20 cellular contexts compared by ENCODE assay signal in genomic region chr5:83157120-83157519, GRCh38.
DNase-seq lines count a peak whose midpoint lies in the region; ATAC-seq, FAIRE-seq and TF ChIP-seq lines count a peak whose summit lies in the region.
"Had no signal": no experiment of that assay in that cellular context is flagged by ENCODE, and none has a peak within 500 bp of the region (broad histone marks: within the 10 kb centered on the region; RNA-seq: fewer than 3 reads in every experiment).

No MANE protein-coding gene starts in this region.

- H3K9me3 ChIP-seq in heart right ventricle (no peaks in the 10 kb centered on the region), right atrium auricular region (no peaks in the 10 kb centered on the region), H1 (ENCODE audit: insufficient read depth in 2 of 2, low read depth in 1 of 2, low read length in 1 of 2) (no peaks in the 10 kb centered on the region)

- no peak overlapping the region for H3K9ac ChIP-seq in H1 (replicated peaks in 1 of 4; ENCODE audit: extremely low read depth in 1 of 4, low read depth in 3 of 4, low read length in 3 of 4)
- H3K9ac ChIP-seq: GM23248 had no signal

- H3K79me2 ChIP-seq in H1 (ENCODE audit: control insufficient read depth in 1 of 2, insufficient read depth in 2 of 2, low read length in 2 of 2) = no peaks in the 10 kb centered on the region

- H3K27me3 ChIP-seq in heart right ventricle (no peaks in the 10 kb centered on the region), right atrium auricular region (no peaks in the 10 kb centered on the region), H1 (replicated peaks in 1 of 4; ENCODE audit: control insufficient read depth in 3 of 4, extremely low read depth in 1 of 4, insufficient read depth in 3 of 4, low read length in 3 of 4) (no peaks in the 10 kb centered on the region)

- H3K36me3 ChIP-seq in heart right ventricle (no peaks in the 10 kb centered on the region), right atrium auricular region (no peaks in the 10 kb centered on the region), H1 (ENCODE audit: control insufficient read depth in 2 of 4, insufficient read depth in 4 of 4, low read length in 3 of 4) (no peaks in the 10 kb centered on the region)

- H3K4me3 Mint-ChIP-seq in activated CD8-positive, alpha-beta T cell treated with anti-CD3 and anti-CD28 coated beads for 36 hours = no peak overlapping the region

- H4K5ac ChIP-seq in H1 (ENCODE audit: insufficient read length, low read depth, low read length) = no peak overlapping the region

- H3K23me2 ChIP-seq in H1 (ENCODE audit: low read depth, low read length) = no peaks in the 10 kb centered on the region

- H3K14ac ChIP-seq in H1 (ENCODE audit: insufficient read length) = no peak overlapping the region

- TF ChIP-seq RAD21 in H1 (IDR thresholded peaks at IDR 0.05 in 1 of 2, conservative IDR thresholded peaks at IDR 0.05 in 1 of 2; ENCODE audit: low read depth in 2 of 2, low read length in 2 of 2) = no peak

- H3K4me3 ChIP-seq in heart right ventricle (no peak overlapping the region), right atrium auricular region (no peak overlapping the region), H1 (ENCODE audit: extremely low read depth in 1 of 4, insufficient read depth in 2 of 4, low read depth in 3 of 4, low read length in 4 of 4) (no peak overlapping the region)
- H3K4me3 ChIP-seq: GM12878, GM23248, PC-9 had no signal

- H3K27ac Mint-ChIP-seq in activated CD8-positive, alpha-beta T cell treated with anti-CD3 and anti-CD28 coated beads for 36 hours = no peak overlapping the region

- H3K27me3 Mint-ChIP-seq in activated CD8-positive, alpha-beta T cell treated with anti-CD3 and anti-CD28 coated beads for 36 hours = no peaks in the 10 kb centered on the region

- 14 to 20% methylated on average over 2 of the region's 2 CpGs for WGBS in heart right ventricle, 2 donors
- 84% methylated on average over 2 of the region's 2 CpGs; no CpG with 5 or more reads in 1 of the 2 experiments for WGBS in H1 (ENCODE audit: extremely low coverage in 1 of 2, insufficient coverage in 1 of 2, insufficient read length in 1 of 2, insufficient replicate concordance in 2 of 2, low coverage in 1 of 2, low lambda C conversion rate in 2 of 2, missing lambda C conversion rate in 1 of 2), 2 experiments

- peak; percentile 50 for FAIRE-seq in H1 (lab: Jason Lieb, UNC)
- FAIRE-seq: GM12878, GM19239 had no signal

- intact Hi-C loops in heart right ventricle (cut with DNase I) = no loop called here
- intact Hi-C loops in activated CD8-positive, alpha-beta T cell treated with anti-CD3 and anti-CD28 coated beads for 36 hours (cut with micrococcal nuclease) = no loop called here

- DNase-seq in heart right ventricle = no peak
- DNase-seq in right atrium auricular region (ENCODE audit: low spot score) = no peak
- peak; percentile 9 to 10 for DNase-seq in Kasumi-1 (lab: John Stamatoyannopoulos, UW)
- DNase-seq in H1 (ENCODE audit: low read depth in 1 of 2, low spot score in 2 of 2) = no peak
- no peak for DNase-seq in activated CD8-positive, alpha-beta T cell treated with anti-CD3 and anti-CD28 coated beads for 36 hours
- DNase-seq in H4 (ENCODE audit: low spot score) = no peak
- DNase-seq: AML-193, DMS 273 treated with DMSO at 0.1 percent for 48 hours, GM23248, NCI-H1417 treated with DMSO at 0.1 percent for 48 hours, NCI-H187 treated with DMSO at 0.1 percent for 48 hours, NCI-H345, NCI-H524 treated with DMSO at 0.1 percent for 48 hours, PC-9, SW 1271 had no signal

- H2BK12ac ChIP-seq in H1 (ENCODE audit: low read depth, low read length) = no peak overlapping the region

- no peak overlapping the region for H2BK120ac ChIP-seq in H1 (replicated peaks; ENCODE audit: low read depth, low read length)

- TF ChIP-seq POLR2A in H1 (IDR thresholded peaks at IDR 0.05; ENCODE audit: control extremely low read depth in 1 of 2, low read depth in 2 of 2, low read length in 2 of 2) = no peak

- H3K4me2 ChIP-seq in H1 (ENCODE audit: insufficient read depth in 1 of 2, low read depth in 2 of 2, low read length in 2 of 2) = no peak overlapping the region
- H3K4me2 ChIP-seq: PC-9 had no signal

- H2AFZ ChIP-seq in H1 (ENCODE audit: low read length) = no peak overlapping the region
- H2AFZ ChIP-seq: GM23248, PC-9 had no signal

- no peak overlapping the region for H2BK15ac ChIP-seq in H1 (ENCODE audit: low read length)

- no peaks in the 10 kb centered on the region for H3K36me3 Mint-ChIP-seq in activated CD8-positive, alpha-beta T cell treated with anti-CD3 and anti-CD28 coated beads for 36 hours (ENCODE audit: low read depth)

- ATAC-seq in heart right ventricle (peak in 5 of 8 donors; percentile 59 to 81 (median 74)), HG02610 (IDR thresholded peaks at IDR 0.05; ENCODE audit: unreplicated experiment) (no peak)
- no peak for ATAC-seq in activated CD8-positive, alpha-beta T cell treated with anti-CD3 and anti-CD28 coated beads for 36 hours
- ATAC-seq: GM12878 had no signal

- H3K4ac ChIP-seq in H1 (replicated peaks; ENCODE audit: insufficient read length, low read depth, low read length) = no peak overlapping the region

- H2BK5ac ChIP-seq in H1 (ENCODE audit: low read depth, low read length) = no peak overlapping the region

- POLR2A ChIA-PET in H1 (lab: Charles Lee; ENCODE audit: partially characterized antibody) = no interaction called here
- POLR2A ChIA-PET in activated CD8-positive, alpha-beta T cell treated with anti-CD3 and anti-CD28 coated beads for 36 hours (lab: Charles Lee) = no interaction called here

- H4K8ac ChIP-seq in H1 (ENCODE audit: extremely low read depth, insufficient read depth, low read length) = no peak overlapping the region

- CTCF ChIA-PET in H1 (lab: Charles Lee; ENCODE audit: partially characterized antibody) = interaction anchor here (1.2 kb wide), 1 partner anchor 500 kb away, joined by 3 read pairs; no protein-coding TSS in a partner anchor
- CTCF ChIA-PET in activated CD8-positive, alpha-beta T cell treated with anti-CD3 and anti-CD28 coated beads for 36 hours (lab: Charles Lee) = no interaction called here

- no peak for TF ChIP-seq CTCF in heart right ventricle (IDR thresholded peaks at IDR 0.05)
- TF ChIP-seq CTCF in right atrium auricular region (IDR thresholded peaks at IDR 0.05) = no peak
- no peak for TF ChIP-seq CTCF in H1 (IDR thresholded peaks at IDR 0.05; ENCODE audit: control extremely low read depth in 1 of 3, insufficient read depth in 1 of 3, low read depth in 1 of 3, low read length in 3 of 3)
- no peak for TF ChIP-seq CTCF in activated CD8-positive, alpha-beta T cell treated with anti-CD3 and anti-CD28 coated beads for 36 hours (IDR thresholded peaks at IDR 0.05)

- no peaks in the 10 kb centered on the region for H3K4me1 Mint-ChIP-seq in activated CD8-positive, alpha-beta T cell treated with anti-CD3 and anti-CD28 coated beads for 36 hours (ENCODE audit: low read depth)

- H2AK5ac ChIP-seq in H1 (ENCODE audit: low read depth, low read length) = no peak overlapping the region

- TF ChIP-seq EP300 in H1 (IDR thresholded peaks at IDR 0.05; ENCODE audit: borderline replicate concordance in 1 of 2, low read depth in 2 of 2, low read length in 2 of 2) = no peak

- no peaks in the 10 kb centered on the region for H3K79me1 ChIP-seq in H1 (ENCODE audit: low read depth, low read length)

- no peak overlapping the region for H4K91ac ChIP-seq in H1 (replicated peaks; ENCODE audit: insufficient read length, low read length)

- H3K4me1 ChIP-seq in heart right ventricle (peaks cover 0 to 12% (median 0%) of the 10 kb centered on the region in 9 donors), right atrium auricular region (peaks cover 0 to 6% of the 10 kb centered on the region in 2 donors), H1 (replicated peaks in 1 of 4; ENCODE audit: control insufficient read depth in 3 of 4, insufficient read depth in 4 of 4, low read length in 3 of 4) (no peaks in the 10 kb centered on the region)

- H3K27ac ChIP-seq in heart right ventricle (peak overlapping the region in 1 of 10 donors; percentile 12), right atrium auricular region (no peak overlapping the region), H1 (ENCODE audit: low read depth, low read length) (no peak overlapping the region)
- H3K27ac ChIP-seq: C4-2B, GM23248, PC-9, RWPE1 had no signal

- H4K20me1 ChIP-seq in H1 (replicated peaks in 1 of 2; ENCODE audit: control insufficient read depth in 1 of 2, insufficient read depth in 2 of 2, low read length in 2 of 2) = no peaks in the 10 kb centered on the region

- no peak overlapping the region for H3K23ac ChIP-seq in H1 (ENCODE audit: insufficient read length)

- no peak overlapping the region for H3K56ac ChIP-seq in H1 (replicated peaks; ENCODE audit: insufficient read length, low read depth, low read length)

- no peak overlapping the region for H3K18ac ChIP-seq in H1 (ENCODE audit: extremely low read depth, low read length)

- no peak overlapping the region for H2BK20ac ChIP-seq in H1 (ENCODE audit: low read length)

- no peaks in the 10 kb centered on the region for H3K9me3 Mint-ChIP-seq in activated CD8-positive, alpha-beta T cell treated with anti-CD3 and anti-CD28 coated beads for 36 hours

TF ChIP-seq in H1, 55 proteins besides CTCF, POLR2A, EP300 and RAD21:
- TF ChIP-seq BCL11A (IDR thresholded peaks at IDR 0.05; ENCODE audit: low read depth in 2 of 2, low read length in 2 of 2) (no peak), BRCA1 (IDR thresholded peaks at IDR 0.05; ENCODE audit: low read depth, low read length) (no peak), SP1 (IDR thresholded peaks at IDR 0.05; ENCODE audit: low read depth, low read length) (no peak), KDM4A (IDR thresholded peaks at IDR 0.05; ENCODE audit: low read depth, low read length, severe bottlenecking) (no peak), TEAD4 (IDR thresholded peaks at IDR 0.05; ENCODE audit: low read depth, low read length) (no peak), ASH2L (IDR thresholded peaks at IDR 0.05; ENCODE audit: low read length) (no peak)

Comparison
In these comparisons a context has a peak if more than half of its experiments do, and no peak if none do; other contexts are left out.
1. ATAC-seq: peak in heart right ventricle (5 of 8); none in activated CD8-positive, alpha-beta T cell treated with anti-CD3 and anti-CD28 coated beads for 36 hours (single experiment) and HG02610 (single experiment).
2. DNase-seq: peak in Kasumi-1 (2 of 2); none in heart right ventricle (0 of 2), right atrium auricular region (single experiment), H1 (0 of 2), activated CD8-positive, alpha-beta T cell treated with anti-CD3 and anti-CD28 coated beads for 36 hours (single experiment) and H4 (single experiment).